8 cellular contexts compared by ENCODE assay signal in the genomic region with DNA sequence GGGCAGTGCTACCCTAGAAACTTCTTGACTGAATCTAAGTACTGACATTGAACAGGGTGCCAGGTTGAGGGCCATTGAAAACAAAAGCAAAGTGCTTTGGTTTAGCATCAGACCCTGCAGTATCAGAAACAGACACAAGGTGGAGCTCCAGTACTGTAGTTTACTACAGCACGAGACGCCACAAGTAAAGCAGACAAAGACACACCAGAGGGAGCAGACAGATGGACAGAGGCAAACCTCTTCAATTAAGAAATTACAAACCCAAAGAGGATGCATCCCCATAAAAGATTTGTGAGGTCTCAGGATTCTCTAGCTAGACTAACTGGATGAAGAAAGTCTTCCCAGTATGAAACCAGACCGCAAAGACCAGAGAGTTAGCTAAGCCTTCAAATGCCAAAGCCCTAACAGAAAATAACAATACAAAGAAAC. TPM values are rescaled to one million over a fixed set of nuclear protein-coding genes. Genes with fewer than 3 reads are reported as not detected.
A peak's percentile ranks its signal among the peaks of the same experiment; 100 is the strongest.
DNase-seq lines count a peak whose midpoint lies in the region; ATAC-seq and TF ChIP-seq lines count a peak whose summit lies in the region.

No MANE protein-coding gene starts in this region.

- DNase-seq in AG04449 (ENCODE audit: low read depth, low spot score) (peak; percentile 12), NCI-H2171 (lab: John Stamatoyannopoulos, UW) (peak; percentile 33), UCSD-AML1 (lab: John Stamatoyannopoulos, UW; ENCODE audit: unreplicated experiment) (peak; percentile 40), brain microvascular endothelial cell (peak; percentile 86), immature natural killer cell (peak; percentile 75 to 78 (median 77))
- peak; percentile 70 to 94 (median 76) for DNase-seq in stimulated activated CD4-positive, alpha-beta T cell treated with anti-CD3 and anti-CD28 coated beads, Interleukin-1b, Interleukin-23, amount 100 ng/mL, for 24 hours (ENCODE audit: low read depth in 4 of 4, low spot score in 1 of 4)

- peaks cover 51 to 71% of the 10 kb centered on the region in 2 donors for H3K4me1 Mint-ChIP-seq in immature natural killer cell

- no peak overlapping the region for H3K27ac ChIP-seq in brain microvascular endothelial cell

- POLR2A ChIA-PET in AG04449 (lab: Yijun Ruan, JAX): no interaction called here

- peak; percentile 81 for TF ChIP-seq CTCF in AG04449 (IDR thresholded peaks at IDR 0.05; ENCODE audit: insufficient read depth, low read length, missing control alignments)
- TF ChIP-seq CTCF in brain microvascular endothelial cell (IDR thresholded peaks at IDR 0.05; ENCODE audit: low read depth, low read length, missing control alignments): peak; percentile 94

- H3K27me3 ChIP-seq in brain microvascular endothelial cell (replicated peaks): no peaks in the 10 kb centered on the region

- no peaks in the 10 kb centered on the region for H3K36me3 ChIP-seq in brain microvascular endothelial cell (replicated peaks)

- in situ Hi-C loops in brain microvascular endothelial cell (cut with HindIII; ENCODE audit: low pct_ligation_motif_present, low sequenced_read_pairs): no loop called here

- CTCF ChIA-PET in AG04449 (lab: Yijun Ruan, JAX): interaction anchor here (0.6 to 6.4 kb wide), 33 partner anchors 8 to 1726 kb away, joined by 3 to 179 read pairs (median 6); partner anchors contain the start of genes NGLY1 and OXSM

- no peak overlapping the region for H3K4me3 ChIP-seq in AG04449 (ENCODE audit: low read depth, low read length)
- no peak overlapping the region for H3K4me3 ChIP-seq in brain microvascular endothelial cell (ENCODE audit: low read depth, low read length)

- peak overlapping the region; percentile 0 to 63 (median 30) for H3K27ac Mint-ChIP-seq in immature natural killer cell

- H3K4me3 Mint-ChIP-seq in immature natural killer cell: no peak overlapping the region

- H3K36me3 Mint-ChIP-seq in immature natural killer cell: peaks cover 13 to 23% (median 20%) of the 10 kb centered on the region in 3 donors

- peak; percentile 94 for ATAC-seq in GM18867 (IDR thresholded peaks at IDR 0.05; ENCODE audit: unreplicated experiment)
- ATAC-seq in HG03066 (IDR thresholded peaks at IDR 0.05; ENCODE audit: low read depth, unreplicated experiment): peak; percentile 95

- H3K9me3 Mint-ChIP-seq in immature natural killer cell: peaks cover 9 to 20% (median 11%) of the 10 kb centered on the region in 6 donors

- no peaks in the 10 kb centered on the region for H3K27me3 Mint-ChIP-seq in immature natural killer cell (ENCODE audit: low read depth in 3 of 3)

RNA-seq across cellular contexts. Expression of gene TOP2B, which starts 16.6 kb away (rescaled TPM):
- polyA plus RNA-seq in immature natural killer cell: 10 to 100 TPM; 31.8 to 84.5 (median 45.7) TPM

Comparison
In these comparisons a context has a peak if more than half of its experiments do, and no peak if none do; other contexts are left out.
1. DNase-seq: peak in every context shown above with its lines; median percentile 86 in brain microvascular endothelial cell; 77 in immature natural killer cell; 76 in stimulated activated CD4-positive, alpha-beta T cell treated with anti-CD3 and anti-CD28 coated beads, Interleukin-1b, Interleukin-23, amount 100 ng/mL, for 24 hours; 40 in UCSD-AML1; 33 in NCI-H2171; 12 in AG04449.